Comparison of ENCODE assay signal across 1 cellular context in genomic region chr16:2267913-2268666, GRCh38.
TF ChIP-seq lines count a peak whose summit lies in the region.

Gene RNPS1 (minus strand): TSS chr16:2268126. CDS start chr16:2264643, 3,483 bp downstream.

TF ChIP-seq in HepG2, 621 proteins besides CTCF, POLR2A, EP300 and RAD21 (continued from another document and continues in another):
- TF ChIP-seq TFDP1 (CRISPR knock-in tag; IDR thresholded peaks at IDR 0.05; ENCODE audit: borderline replicate concordance) (peak; percentile 97), JUN (CRISPR knock-in tag; IDR thresholded peaks at IDR 0.05) (peak; percentile 46), KDM5B (CRISPR knock-in tag; IDR thresholded peaks at IDR 0.05; ENCODE audit: borderline replicate concordance) (peak; percentile 94), ZNF607 (CRISPR knock-in tag; IDR thresholded peaks at IDR 0.05; ENCODE audit: borderline replicate concordance) (peak; percentile 89; the same call in 1 of the 2 replicates), MBNL3 (CRISPR knock-in tag; conservative IDR thresholded peaks at IDR 0.05) (no peak), ZBTB8A (CRISPR knock-in tag; IDR thresholded peaks at IDR 0.05; ENCODE audit: borderline replicate concordance, low read depth) (no peak), ZNF20 (CRISPR knock-in tag; IDR thresholded peaks at IDR 0.05) (no peak), GFI1 (CRISPR knock-in tag; IDR thresholded peaks at IDR 0.05; ENCODE audit: borderline replicate concordance) (peak; percentile 67; the same call in 1 of the 2 replicates), ZNF556 (CRISPR knock-in tag; IDR thresholded peaks at IDR 0.05; ENCODE audit: borderline replicate concordance) (0 out of 2 replicates have a peak, but pooled peaks have one; percentile 9), TP53 (CRISPR knock-in tag; conservative IDR thresholded peaks at IDR 0.05) (0 out of 2 replicates have a peak, but pooled peaks have one; percentile 22), CERS6 (CRISPR knock-in tag; IDR thresholded peaks at IDR 0.05) (no peak), ZFY (CRISPR knock-in tag; IDR thresholded peaks at IDR 0.05) (peak; percentile 98), SKIL (CRISPR knock-in tag; IDR thresholded peaks at IDR 0.05; ENCODE audit: borderline replicate concordance) (no peak; the same call in 1 of the 2 replicates), MTA3 (CRISPR knock-in tag; IDR thresholded peaks at IDR 0.05) (no peak), GLMP (CRISPR knock-in tag; IDR thresholded peaks at IDR 0.05; ENCODE audit: borderline replicate concordance) (no peak), GTF2F1 (IDR thresholded peaks at IDR 0.05; ENCODE audit: low read length) (0 out of 2 replicates have a peak, but pooled peaks have one; percentile 26), FLYWCH1 (CRISPR knock-in tag; IDR thresholded peaks at IDR 0.05) (no peak), ZNF362 (CRISPR knock-in tag; IDR thresholded peaks at IDR 0.05; ENCODE audit: borderline replicate concordance) (no peak; the same call in 1 of the 2 replicates), PRPF4 (IDR thresholded peaks at IDR 0.05; ENCODE audit: low read depth, low read length, poor library complexity, severe bottlenecking) (no peak), ZKSCAN5 (CRISPR knock-in tag; IDR thresholded peaks at IDR 0.05) (0 out of 2 replicates have a peak, but pooled peaks have one; percentile 17), HNRNPK (IDR thresholded peaks at IDR 0.05; ENCODE audit: low read depth, low read length, poor library complexity, severe bottlenecking) (peak; percentile 27), ZNF276 (CRISPR knock-in tag; IDR thresholded peaks at IDR 0.05; ENCODE audit: low read depth) (peak; percentile 61; the same call in 1 of the 2 replicates), ZSCAN31 (CRISPR knock-in tag; IDR thresholded peaks at IDR 0.05; ENCODE audit: low read depth) (no peak; the same call in 1 of the 2 replicates), DNMT3B (CRISPR knock-in tag; conservative IDR thresholded peaks at IDR 0.05) (no peak), ZNF737 (CRISPR knock-in tag; IDR thresholded peaks at IDR 0.05; ENCODE audit: borderline replicate concordance) (no peak), RNF2 (conservative IDR thresholded peaks at IDR 0.05; ENCODE audit: low read depth) (peak; percentile 47; the same call in 1 of the 2 replicates), ZNF746 (CRISPR knock-in tag; IDR thresholded peaks at IDR 0.05) (peak; percentile 56), PRMT3 (CRISPR knock-in tag; IDR thresholded peaks at IDR 0.05; ENCODE audit: borderline replicate concordance, low read depth) (peak; percentile 93), FIP1L1 (IDR thresholded peaks at IDR 0.05; ENCODE audit: borderline replicate concordance, insufficient read depth, low read depth, low read length) (peak; percentile 15; the same call in 1 of the 2 replicates), TCF7 (IDR thresholded peaks at IDR 0.05; ENCODE audit: low read depth) (no peak), DRAP1 (CRISPR knock-in tag; IDR thresholded peaks at IDR 0.05) (peak; percentile 95), ZNF501 (CRISPR knock-in tag; IDR thresholded peaks at IDR 0.05) (peak; percentile 84), TFE3 (CRISPR knock-in tag; IDR thresholded peaks at IDR 0.05) (peak; percentile 56), ARNT (IDR thresholded peaks at IDR 0.05) (no peak), HMGXB3 (CRISPR knock-in tag; IDR thresholded peaks at IDR 0.05; ENCODE audit: borderline replicate concordance) (no peak), AKNA (CRISPR knock-in tag; IDR thresholded peaks at IDR 0.05; ENCODE audit: borderline replicate concordance) (no peak), TAF15 (IDR thresholded peaks at IDR 0.05; ENCODE audit: low read depth, low read length, poor library complexity, severe bottlenecking) (no peak), SRSF1 (optimal IDR thresholded peaks at IDR 0.05; ENCODE audit: low read depth, low read length) (peak; percentile 87), KAT2B (IDR thresholded peaks at IDR 0.05; ENCODE audit: borderline replicate concordance, low read depth, low read length) (no peak), TSC22D2 (CRISPR knock-in tag; IDR thresholded peaks at IDR 0.05; ENCODE audit: borderline replicate concordance) (peak; percentile 38; the same call in 1 of the 2 replicates), ZNF230 (CRISPR knock-in tag; IDR thresholded peaks at IDR 0.05) (peak; percentile 71)
